Comparison of ENCODE assay signal across 1 cellular context in the genomic region with DNA sequence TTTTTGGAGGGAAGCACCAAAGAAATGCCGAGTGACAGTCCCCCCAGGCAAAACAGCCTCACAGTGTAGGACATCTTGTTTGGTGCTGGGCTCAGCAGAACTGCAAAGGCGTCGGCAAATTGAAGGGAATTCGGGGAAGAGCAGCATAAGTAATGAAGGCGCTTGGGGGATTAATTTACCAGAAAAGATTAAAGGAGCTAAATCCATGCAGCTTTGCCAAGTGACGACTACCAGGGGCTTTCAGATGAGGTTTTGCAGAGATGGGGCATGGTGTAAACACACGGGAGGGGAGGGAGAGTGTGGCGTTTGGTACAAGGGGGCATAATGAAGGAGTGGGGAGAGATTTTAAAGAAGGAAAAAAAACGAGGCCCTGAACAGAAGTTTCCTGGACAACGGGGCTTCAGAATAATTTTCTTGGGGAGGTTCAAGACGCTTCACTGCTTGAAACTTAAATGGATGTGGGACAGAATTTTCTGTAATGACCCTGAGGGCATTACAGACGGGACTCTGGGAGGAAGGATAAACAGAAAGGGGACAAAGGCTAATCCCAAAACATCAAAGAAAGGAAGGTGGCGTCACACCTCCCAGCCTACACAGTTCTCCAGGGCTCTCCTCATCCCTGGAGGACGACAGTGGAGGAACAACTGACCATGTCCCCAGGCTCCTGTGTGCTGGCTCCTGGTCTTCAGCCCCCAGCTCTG.
TF ChIP-seq lines count a peak whose summit lies in the region.

No MANE protein-coding gene starts in this region.

TF ChIP-seq in HepG2, 621 proteins besides CTCF, POLR2A, EP300 and RAD21:
- TF ChIP-seq HDAC1 (CRISPR knock-in tag; IDR thresholded peaks at IDR 0.05) (no peak), ZFP62 (CRISPR knock-in tag; IDR thresholded peaks at IDR 0.05) (no peak), PPARG (CRISPR knock-in tag; conservative IDR thresholded peaks at IDR 0.05) (peak; percentile 35; the same call in 1 of the 2 replicates), HNF4G (IDR thresholded peaks at IDR 0.05; ENCODE audit: borderline replicate concordance, low read depth, low read length) (0 out of 2 replicates have a peak, but pooled peaks have one; percentile 34), HNF4G (CRISPR knock-in tag; IDR thresholded peaks at IDR 0.05; ENCODE audit: borderline replicate concordance, low read depth) (no peak), MBD4 (IDR thresholded peaks at IDR 0.05; ENCODE audit: borderline replicate concordance, low read length) (no peak), ZMYM4 (CRISPR knock-in tag; IDR thresholded peaks at IDR 0.05) (no peak), PITX1 (CRISPR knock-in tag; IDR thresholded peaks at IDR 0.05) (0 out of 2 replicates have a peak, but pooled peaks have one; percentile 63), ZNF501 (CRISPR knock-in tag; IDR thresholded peaks at IDR 0.05) (no peak), HNF4A (CRISPR knock-in tag; IDR thresholded peaks at IDR 0.05) (peak; percentile 72), ZFP1 (CRISPR knock-in tag; IDR thresholded peaks at IDR 0.05) (no peak), NR2F6 (IDR thresholded peaks at IDR 0.05) (0 out of 2 replicates have a peak, but pooled peaks have one; percentile 22), NR2F6 (CRISPR knock-in tag; IDR thresholded peaks at IDR 0.05) (no peak; the same call in 1 of the 2 replicates), MIXL1 (CRISPR knock-in tag; IDR thresholded peaks at IDR 0.05) (no peak), PRMT3 (CRISPR knock-in tag; IDR thresholded peaks at IDR 0.05; ENCODE audit: borderline replicate concordance, low read depth) (no peak), SOX6 (IDR thresholded peaks at IDR 0.05) (no peak), SOX6 (CRISPR knock-in tag; IDR thresholded peaks at IDR 0.05) (peak; percentile 15; the same call in 1 of the 2 replicates), ZNF510 (CRISPR knock-in tag; IDR thresholded peaks at IDR 0.05; ENCODE audit: low read depth) (no peak), BHLHE40 (IDR thresholded peaks at IDR 0.05; ENCODE audit: low read length) (no peak), TCF12 (IDR thresholded peaks at IDR 0.05) (no peak), TCF12 (CRISPR knock-in tag; IDR thresholded peaks at IDR 0.05) (no peak), YEATS4 (CRISPR knock-in tag; IDR thresholded peaks at IDR 0.05; ENCODE audit: borderline replicate concordance) (no peak), TCF7 (IDR thresholded peaks at IDR 0.05; ENCODE audit: low read depth) (peak; percentile 43), SETDB1 (CRISPR knock-in tag; IDR thresholded peaks at IDR 0.05; ENCODE audit: borderline replicate concordance) (no peak), LCORL (IDR thresholded peaks at IDR 0.05) (peak; percentile 40; the same call in 1 of the 2 replicates), LCORL (CRISPR knock-in tag; IDR thresholded peaks at IDR 0.05) (peak; percentile 84), HCFC1 (IDR thresholded peaks at IDR 0.05; ENCODE audit: low read depth, low read length) (no peak), ZFP82 (CRISPR knock-in tag; IDR thresholded peaks at IDR 0.05; ENCODE audit: borderline replicate concordance) (no peak), ZNF263 (CRISPR knock-in tag; IDR thresholded peaks at IDR 0.05) (peak; percentile 75), SNRNP70 (IDR thresholded peaks at IDR 0.05; ENCODE audit: low read depth, low read length) (no peak), RBFOX2 (IDR thresholded peaks at IDR 0.05; ENCODE audit: low read depth, low read length) (peak; percentile 31; the same call in 1 of the 2 replicates), U2AF2 (IDR thresholded peaks at IDR 0.05; ENCODE audit: low read depth, low read length) (no peak), AKAP8 (CRISPR knock-in tag; IDR thresholded peaks at IDR 0.05) (peak; percentile 69; the same call in 1 of the 2 replicates), TCF7L2 (IDR thresholded peaks at IDR 0.05; ENCODE audit: low read depth, low read length) (no peak), TEAD3 (CRISPR knock-in tag; optimal IDR thresholded peaks at IDR 0.05; ENCODE audit: borderline replicate concordance) (peak; percentile 10)
- TF ChIP-seq, protein P1, sequence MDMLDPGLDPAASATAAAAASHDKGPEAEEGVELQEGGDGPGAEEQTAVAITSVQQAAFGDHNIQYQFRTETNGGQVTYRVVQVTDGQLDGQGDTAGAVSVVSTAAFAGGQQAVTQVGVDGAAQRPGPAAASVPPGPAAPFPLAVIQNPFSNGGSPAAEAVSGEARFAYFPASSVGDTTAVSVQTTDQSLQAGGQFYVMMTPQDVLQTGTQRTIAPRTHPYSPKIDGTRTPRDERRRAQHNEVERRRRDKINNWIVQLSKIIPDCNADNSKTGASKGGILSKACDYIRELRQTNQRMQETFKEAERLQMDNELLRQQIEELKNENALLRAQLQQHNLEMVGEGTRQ (IDR thresholded peaks at IDR 0.05; ENCODE audit: low read depth, low read length): no peak
- TF ChIP-seq, protein P1 (CRISPR knock-in tag; IDR thresholded peaks at IDR 0.05; ENCODE audit: borderline replicate concordance): no peak
- TF ChIP-seq, protein P2, sequence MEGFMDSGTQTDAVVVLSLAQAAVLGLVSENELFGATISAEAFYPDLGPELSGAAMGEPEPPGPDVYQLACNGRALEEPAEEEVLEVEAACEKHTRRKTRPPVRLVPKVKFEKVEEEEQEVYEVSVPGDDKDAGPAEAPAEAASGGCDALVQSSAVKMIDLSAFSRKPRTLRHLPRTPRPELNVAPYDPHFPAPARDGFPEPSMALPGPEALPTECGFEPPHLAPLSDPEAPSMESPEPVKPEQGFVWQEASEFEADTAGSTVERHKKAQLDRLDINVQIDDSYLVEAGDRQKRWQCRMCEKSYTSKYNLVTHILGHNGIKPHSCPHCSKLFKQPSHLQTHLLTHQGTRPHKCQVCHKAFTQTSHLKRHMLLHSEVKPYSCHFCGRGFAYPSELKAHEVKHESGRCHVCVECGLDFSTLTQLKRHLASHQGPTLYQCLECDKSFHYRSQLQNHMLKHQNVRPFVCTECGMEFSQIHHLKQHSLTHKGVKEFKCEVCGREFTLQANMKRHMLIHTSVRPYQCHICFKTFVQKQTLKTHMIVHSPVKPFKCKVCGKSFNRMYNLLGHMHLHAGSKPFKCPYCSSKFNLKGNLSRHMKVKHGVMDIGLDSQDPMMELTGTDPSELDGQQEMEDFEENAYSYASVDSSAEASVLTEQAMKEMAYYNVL (CRISPR knock-in tag; IDR thresholded peaks at IDR 0.05; ENCODE audit: borderline replicate concordance): 0 out of 2 replicates have a peak, but pooled peaks have one; percentile 37
- TF ChIP-seq, protein P3, sequence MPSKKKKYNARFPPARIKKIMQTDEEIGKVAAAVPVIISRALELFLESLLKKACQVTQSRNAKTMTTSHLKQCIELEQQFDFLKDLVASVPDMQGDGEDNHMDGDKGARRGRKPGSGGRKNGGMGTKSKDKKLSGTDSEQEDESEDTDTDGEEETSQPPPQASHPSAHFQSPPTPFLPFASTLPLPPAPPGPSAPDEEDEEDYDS (CRISPR knock-in tag; IDR thresholded peaks at IDR 0.05): no peak
- TF ChIP-seq, protein P4, sequence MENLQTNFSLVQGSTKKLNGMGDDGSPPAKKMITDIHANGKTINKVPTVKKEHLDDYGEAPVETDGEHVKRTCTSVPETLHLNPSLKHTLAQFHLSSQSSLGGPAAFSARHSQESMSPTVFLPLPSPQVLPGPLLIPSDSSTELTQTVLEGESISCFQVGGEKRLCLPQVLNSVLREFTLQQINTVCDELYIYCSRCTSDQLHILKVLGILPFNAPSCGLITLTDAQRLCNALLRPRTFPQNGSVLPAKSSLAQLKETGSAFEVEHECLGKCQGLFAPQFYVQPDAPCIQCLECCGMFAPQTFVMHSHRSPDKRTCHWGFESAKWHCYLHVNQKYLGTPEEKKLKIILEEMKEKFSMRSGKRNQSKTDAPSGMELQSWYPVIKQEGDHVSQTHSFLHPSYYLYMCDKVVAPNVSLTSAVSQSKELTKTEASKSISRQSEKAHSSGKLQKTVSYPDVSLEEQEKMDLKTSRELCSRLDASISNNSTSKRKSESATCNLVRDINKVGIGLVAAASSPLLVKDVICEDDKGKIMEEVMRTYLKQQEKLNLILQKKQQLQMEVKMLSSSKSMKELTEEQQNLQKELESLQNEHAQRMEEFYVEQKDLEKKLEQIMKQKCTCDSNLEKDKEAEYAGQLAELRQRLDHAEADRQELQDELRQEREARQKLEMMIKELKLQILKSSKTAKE (CRISPR knock-in tag; IDR thresholded peaks at IDR 0.05; ENCODE audit: borderline replicate concordance): no peak
- TF ChIP-seq, protein P5, sequence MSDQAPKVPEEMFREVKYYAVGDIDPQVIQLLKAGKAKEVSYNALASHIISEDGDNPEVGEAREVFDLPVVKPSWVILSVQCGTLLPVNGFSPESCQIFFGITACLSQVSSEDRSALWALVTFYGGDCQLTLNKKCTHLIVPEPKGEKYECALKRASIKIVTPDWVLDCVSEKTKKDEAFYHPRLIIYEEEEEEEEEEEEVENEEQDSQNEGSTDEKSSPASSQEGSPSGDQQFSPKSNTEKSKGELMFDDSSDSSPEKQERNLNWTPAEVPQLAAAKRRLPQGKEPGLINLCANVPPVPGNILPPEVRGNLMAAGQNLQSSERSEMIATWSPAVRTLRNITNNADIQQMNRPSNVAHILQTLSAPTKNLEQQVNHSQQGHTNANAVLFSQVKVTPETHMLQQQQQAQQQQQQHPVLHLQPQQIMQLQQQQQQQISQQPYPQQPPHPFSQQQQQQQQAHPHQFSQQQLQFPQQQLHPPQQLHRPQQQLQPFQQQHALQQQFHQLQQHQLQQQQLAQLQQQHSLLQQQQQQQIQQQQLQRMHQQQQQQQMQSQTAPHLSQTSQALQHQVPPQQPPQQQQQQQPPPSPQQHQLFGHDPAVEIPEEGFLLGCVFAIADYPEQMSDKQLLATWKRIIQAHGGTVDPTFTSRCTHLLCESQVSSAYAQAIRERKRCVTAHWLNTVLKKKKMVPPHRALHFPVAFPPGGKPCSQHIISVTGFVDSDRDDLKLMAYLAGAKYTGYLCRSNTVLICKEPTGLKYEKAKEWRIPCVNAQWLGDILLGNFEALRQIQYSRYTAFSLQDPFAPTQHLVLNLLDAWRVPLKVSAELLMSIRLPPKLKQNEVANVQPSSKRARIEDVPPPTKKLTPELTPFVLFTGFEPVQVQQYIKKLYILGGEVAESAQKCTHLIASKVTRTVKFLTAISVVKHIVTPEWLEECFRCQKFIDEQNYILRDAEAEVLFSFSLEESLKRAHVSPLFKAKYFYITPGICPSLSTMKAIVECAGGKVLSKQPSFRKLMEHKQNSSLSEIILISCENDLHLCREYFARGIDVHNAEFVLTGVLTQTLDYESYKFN (CRISPR knock-in tag; conservative IDR thresholded peaks at IDR 0.05): peak; percentile 45; the same call in 1 of the 2 replicates
